In genomic region chr9:81103597-81104471, GRCh38 we compare ENCODE assay signal across 14 cellular contexts.
DNase-seq lines count a peak whose midpoint lies in the region; ATAC-seq and TF ChIP-seq lines count a peak whose summit lies in the region.
"Had no signal": no experiment of that assay in that cellular context is flagged by ENCODE, and none has a peak within 500 bp of the region (broad histone marks: within the 10 kb centered on the region; RNA-seq: fewer than 3 reads in every experiment).

No MANE protein-coding gene starts in this region.

- H3K4me3 Mint-ChIP-seq in CD4-positive, alpha-beta memory T cell = no peak overlapping the region

- H3K36me3 Mint-ChIP-seq in CD4-positive, alpha-beta memory T cell = no peaks in the 10 kb centered on the region

- DNase-seq in AG10803 (ENCODE audit: low read depth) (no peak), HuH-7 (ENCODE audit: low spot score) (peak; percentile 4), astrocyte of the cerebellum (ENCODE audit: low read depth) (no peak), left kidney (ENCODE audit: low read depth, low spot score) (peak; percentile 26)
- no peak for DNase-seq in stimulated activated CD4-positive, alpha-beta T cell treated with anti-CD3 and anti-CD28 coated beads, Interleukin-2, amount 100 ng/mL, for 24 hours
- DNase-seq in CD4-positive, alpha-beta memory T cell = no peak
- no peak for DNase-seq in activated CD8-positive, alpha-beta memory T cell treated with anti-CD3 and anti-CD28 coated beads for 24 hours
- DNase-seq: activated CD4-positive, alpha-beta T cell treated with anti-CD3 and anti-CD28 coated beads, Interleukin-2, amount 50 U/mL, for 48 hours; COR-L47; midbrain; NCI-H1436 treated with DMSO at 0.1 percent for 48 hours; SIG-M5 had no signal

- no peaks in the 10 kb centered on the region for H3K4me1 ChIP-seq in CD4-positive, alpha-beta memory T cell (ENCODE audit: insufficient read depth, low read length)

- intact Hi-C loops in CD4-positive, alpha-beta memory T cell (cut with micrococcal nuclease) = no loop called here

- no peaks in the 10 kb centered on the region for H3K27me3 Mint-ChIP-seq in CD4-positive, alpha-beta memory T cell

- no peaks in the 10 kb centered on the region for H3K27me3 ChIP-seq in CD4-positive, alpha-beta memory T cell (ENCODE audit: insufficient read depth, low read length)

- POLR2A ChIA-PET in CD4-positive, alpha-beta memory T cell (lab: Charles Lee; ENCODE audit: partially characterized antibody) = no interaction called here

- H3K36me3 ChIP-seq in CD4-positive, alpha-beta memory T cell (ENCODE audit: insufficient read depth, low read length) = no peaks in the 10 kb centered on the region

- TF ChIP-seq CTCF in AG10803 (conservative IDR thresholded peaks at IDR 0.05; ENCODE audit: low read length) = peak; percentile 49
- peak; percentile 65 for TF ChIP-seq CTCF in astrocyte of the cerebellum (IDR thresholded peaks at IDR 0.05; ENCODE audit: low read depth, low read length, missing control alignments)

- no peaks in the 10 kb centered on the region for H3K9me3 ChIP-seq in CD4-positive, alpha-beta memory T cell (ENCODE audit: control insufficient read depth in 1 of 2, low read length in 2 of 2)

- no peaks in the 10 kb centered on the region for H3K4me1 Mint-ChIP-seq in CD4-positive, alpha-beta memory T cell

- H3K4me3 ChIP-seq in AG10803 (ENCODE audit: low read length) (no peak overlapping the region), astrocyte of the cerebellum (ENCODE audit: low read depth, low read length) (no peak overlapping the region)
- no peak overlapping the region for H3K4me3 ChIP-seq in CD4-positive, alpha-beta memory T cell (ENCODE audit: low read length in 2 of 2)
- H3K4me3 ChIP-seq: skin epidermis had no signal

- ATAC-seq in GM18868 (IDR thresholded peaks at IDR 0.05; ENCODE audit: unreplicated experiment) = no peak

- H3K27ac Mint-ChIP-seq in CD4-positive, alpha-beta memory T cell = no peak overlapping the region

- in situ Hi-C loops in astrocyte of the cerebellum (cut with HindIII; ENCODE audit: low sequenced_read_pairs) = no loop called here

- no peak overlapping the region for H3K27ac ChIP-seq in CD4-positive, alpha-beta memory T cell (ENCODE audit: low read depth, low read length)
- H3K27ac ChIP-seq: skin epidermis had no signal

- peaks cover 4 to 16% (median 8%) of the 10 kb centered on the region in 8 donors for H3K9me3 Mint-ChIP-seq in CD4-positive, alpha-beta memory T cell

- CTCF ChIA-PET in CD4-positive, alpha-beta memory T cell (lab: Charles Lee; ENCODE audit: partially characterized antibody) = no interaction called here

Comparison
In these comparisons a context has a peak if more than half of its experiments do, and no peak if none do; other contexts are left out.
1. DNase-seq: peak in HuH-7 (single experiment) and left kidney (single experiment); none in AG10803 (single experiment), astrocyte of the cerebellum (single experiment), stimulated activated CD4-positive, alpha-beta T cell treated with anti-CD3 and anti-CD28 coated beads, Interleukin-2, amount 100 ng/mL, for 24 hours (0 of 2), CD4-positive, alpha-beta memory T cell (0 of 5) and activated CD8-positive, alpha-beta memory T cell treated with anti-CD3 and anti-CD28 coated beads for 24 hours (single experiment).